In the genomic region with DNA sequence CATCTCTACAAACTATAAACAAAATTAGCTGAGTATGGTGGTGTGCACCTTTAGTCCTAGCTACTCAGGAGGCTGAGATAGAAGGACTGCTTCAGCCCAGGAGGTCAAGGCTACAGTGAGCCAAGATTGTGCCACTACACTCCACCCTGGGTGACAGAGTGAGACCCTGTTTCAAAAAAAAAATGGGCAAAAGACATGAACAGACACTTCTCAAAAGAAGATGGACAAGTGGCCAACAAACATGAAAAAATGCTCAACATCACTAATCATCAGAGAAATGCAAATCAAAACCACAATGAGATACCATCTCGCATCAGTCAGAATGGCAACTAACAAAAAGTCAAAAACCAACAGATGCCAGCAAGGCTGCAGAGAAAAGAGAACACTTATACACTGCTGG, we compare ENCODE assay signal across 1 cellular context. TPM values are rescaled to one million over a fixed set of nuclear protein-coding genes. Genes with fewer than 3 reads are reported as not detected.
"Had no signal": no experiment of that assay in that cellular context is flagged by ENCODE, and none has a peak within 500 bp of the region (broad histone marks: within the 10 kb centered on the region; RNA-seq: fewer than 3 reads in every experiment).

No MANE protein-coding gene starts in this region.

RNA-seq across cellular contexts. Expression of a gene that starts 15.0 kb away (rescaled TPM):
- total RNA-seq: naive thymus-derived CD8-positive, alpha-beta T cell had no signal
